ENCODE assay signal across 11 cellular contexts in genomic region chr3:45178131-45179023, GRCh38. TPM values are rescaled to one million over a fixed set of nuclear protein-coding genes. Genes with fewer than 3 reads are reported as not detected.
DNase-seq lines count a peak whose midpoint lies in the region; TF ChIP-seq lines count a peak whose summit lies in the region.
"Had no signal": no experiment of that assay in that cellular context is flagged by ENCODE, and none has a peak within 500 bp of the region (broad histone marks: within the 10 kb centered on the region; RNA-seq: fewer than 3 reads in every experiment).

No MANE protein-coding gene starts in this region.

- no peak for TF ChIP-seq CTCF in nephron progenitor cell (IDR thresholded peaks at IDR 0.05)

- DNase-seq in DMS79 (lab: John Stamatoyannopoulos, UW) (peak; percentile 1), NCI-H2196 treated with DMSO at 0.1 percent for 48 hours (lab: John Stamatoyannopoulos, UW; ENCODE audit: unreplicated experiment) (peak; percentile 32), epidermal melanocyte (ENCODE audit: insufficient read length, low spot score) (peak; percentile 37), nephron progenitor cell (peak; percentile 14), HUDEP-2 (lab: John Stamatoyannopoulos, UW; ENCODE audit: unreplicated experiment in 76 of 76) (no peak), amygdala (lab: John Stamatoyannopoulos, UW) (no peak), immature natural killer cell (no peak)
- DNase-seq in activated effector memory CD4-positive, alpha-beta T cell treated with Interleukin-2 at 50 U/mL for 16 hours, result no peak
- DNase-seq: naive thymus-derived CD8-positive, alpha-beta T cell; NCI-H524 treated with DMSO at 0.1 percent for 48 hours; stimulated activated CD4-positive, alpha-beta T cell treated with anti-CD3 and anti-CD28 coated beads, Interleukin-2, amount 100 ng/mL, for 24 hours had no signal

- H3K27me3 Mint-ChIP-seq in nephron progenitor cell (ENCODE audit: low read depth, poor library complexity) (peaks cover 10% of the 10 kb centered on the region), immature natural killer cell (ENCODE audit: low read depth in 3 of 3) (peaks cover under 1 to 6% (median 5%) of the 10 kb centered on the region in 3 donors)

- H3K36me3 Mint-ChIP-seq in nephron progenitor cell (ENCODE audit: low read depth) (no peaks in the 10 kb centered on the region), immature natural killer cell (no peaks in the 10 kb centered on the region)
- H3K36me3 Mint-ChIP-seq: naive thymus-derived CD8-positive, alpha-beta T cell had no signal

- peaks cover 42% of the 10 kb centered on the region for H3K4me1 Mint-ChIP-seq in nephron progenitor cell
- H3K4me1 Mint-ChIP-seq in immature natural killer cell, result no peaks in the 10 kb centered on the region
- H3K4me1 Mint-ChIP-seq: naive thymus-derived CD8-positive, alpha-beta T cell had no signal

- no peaks in the 10 kb centered on the region for H3K9me3 Mint-ChIP-seq in nephron progenitor cell
- no peaks in the 10 kb centered on the region for H3K9me3 Mint-ChIP-seq in immature natural killer cell
- H3K9me3 Mint-ChIP-seq: naive thymus-derived CD8-positive, alpha-beta T cell had no signal

- no peak overlapping the region for H3K4me3 Mint-ChIP-seq in nephron progenitor cell
- no peak overlapping the region for H3K4me3 Mint-ChIP-seq in immature natural killer cell
- H3K4me3 Mint-ChIP-seq: naive thymus-derived CD8-positive, alpha-beta T cell had no signal

- H3K27ac Mint-ChIP-seq in nephron progenitor cell, result peak overlapping the region; percentile 68
- H3K27ac Mint-ChIP-seq in immature natural killer cell, result no peak overlapping the region

RNA-seq across cellular contexts. Expression of gene CDCP1, which starts 32.2 kb away (rescaled TPM):
- polyA plus RNA-seq in immature natural killer cell, result 1 to 10 TPM; 1.1 to 3.3 (median 2.0) TPM

RNA-seq across cellular contexts. Expression of gene TMEM158, which starts 47.7 kb away (rescaled TPM):
- not detected for polyA plus RNA-seq in immature natural killer cell
- polyA plus RNA-seq: naive thymus-derived CD8-positive, alpha-beta T cell had no signal

Comparison
In these comparisons a context has a peak if more than half of its experiments do, and no peak if none do; other contexts are left out.
1. DNase-seq: peak in DMS79 (single experiment), NCI-H2196 treated with DMSO at 0.1 percent for 48 hours (single experiment), epidermal melanocyte (single experiment) and nephron progenitor cell (single experiment); none in HUDEP-2 (0 of 76), amygdala (0 of 56), immature natural killer cell (0 of 3) and activated effector memory CD4-positive, alpha-beta T cell treated with Interleukin-2 at 50 U/mL for 16 hours (single experiment).